8 cellular contexts compared by ENCODE assay signal in the genomic region with DNA sequence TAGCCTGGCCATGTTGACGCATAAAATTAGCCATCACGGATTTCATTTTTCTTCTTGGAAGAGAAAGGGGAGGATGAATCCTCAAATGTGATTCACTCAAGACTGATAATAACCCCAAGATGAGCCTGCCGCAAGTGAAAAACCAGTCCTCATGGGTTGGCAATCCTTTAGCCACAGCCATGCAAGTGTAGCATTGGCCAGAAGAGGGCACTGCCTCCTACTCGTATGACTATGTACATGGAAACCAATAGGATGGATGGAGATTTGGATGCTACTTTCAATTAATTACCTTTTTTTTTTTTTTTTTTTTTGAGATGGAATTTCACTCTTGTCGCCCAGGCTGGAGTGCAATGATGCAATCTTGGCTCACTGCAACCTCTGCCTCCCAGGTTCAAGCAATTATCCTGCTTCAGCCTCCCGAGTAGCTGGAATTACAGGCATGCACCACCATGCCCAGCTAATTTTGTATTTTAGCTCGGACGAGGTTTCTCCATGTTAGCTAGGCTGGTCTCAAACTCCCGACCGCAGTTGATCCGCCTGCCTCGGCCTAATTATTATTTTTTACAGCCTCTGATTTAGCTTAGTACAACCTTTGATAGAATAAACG.
A peak's percentile ranks its signal among the peaks of the same experiment; 100 is the strongest.
DNase-seq lines count a peak whose midpoint lies in the region; ATAC-seq and TF ChIP-seq lines count a peak whose summit lies in the region.
"Not testable (repeated sequence)": the region's sequence is repeated elsewhere in the genome, so short reads cannot be mapped to it uniquely, and the experiment has no call there.

No MANE protein-coding gene starts in this region.

- not testable (repeated sequence) for H3K4me3 ChIP-seq in cardiac fibroblast (replicated peaks in 1 of 2; ENCODE audit: low read depth in 2 of 2, low read length in 2 of 2)

- DNase-seq in AG20443 (ENCODE audit: low spot score) (peak; percentile 82), NCI-H510A treated with DMSO at 0.1 percent for 48 hours (lab: John Stamatoyannopoulos, UW) (peak; percentile 79), cardiac fibroblast (ENCODE audit: low read depth in 2 of 2) (peak; percentile 91 to 92), islet precursor cell (peak; percentile 87)
- peak; percentile 83 for DNase-seq in stimulated activated CD4-positive, alpha-beta T cell treated with anti-CD3 and anti-CD28 coated beads, Interleukin-15, amount 100 ng/mL, for 24 hours

- ATAC-seq in GM19023 (IDR thresholded peaks at IDR 0.05; ENCODE audit: unreplicated experiment) (peak; percentile 80), HG03457 (IDR thresholded peaks at IDR 0.05; ENCODE audit: unreplicated experiment) (peak; percentile 53)
- ATAC-seq in activated CD4-positive, CD25-positive, alpha-beta regulatory T cell treated with anti-CD3 and anti-CD28 coated beads, Interleukin-2, amount 50 U/mL, for 24 hours = peak; percentile 91 to 93

- TF ChIP-seq CTCF in cardiac fibroblast (IDR thresholded peaks at IDR 0.05; ENCODE audit: low read depth, low read length) = peak; percentile 92
